18 cellular contexts compared by ENCODE assay signal in the genomic region with DNA sequence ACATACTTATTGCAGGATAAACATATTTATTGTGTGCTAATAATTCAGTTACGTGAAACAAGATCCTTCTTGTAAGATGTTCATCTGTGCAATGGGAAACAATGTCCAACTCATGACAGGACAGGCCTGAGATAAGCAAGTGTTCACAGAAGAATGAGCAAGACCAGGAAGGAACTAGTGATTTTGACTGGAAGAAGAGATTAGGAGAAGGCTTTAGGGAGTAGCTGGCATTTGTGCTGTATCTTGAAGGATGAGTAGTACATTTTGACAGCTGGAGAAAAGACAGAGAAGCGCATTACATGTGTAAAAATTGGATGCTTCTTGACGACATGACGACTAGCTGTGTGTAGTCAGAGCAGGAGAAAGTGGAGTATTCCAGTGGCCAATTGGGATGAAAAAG.
"Had no signal": no experiment of that assay in that cellular context is flagged by ENCODE, and none has a peak within 500 bp of the region (broad histone marks: within the 10 kb centered on the region; RNA-seq: fewer than 3 reads in every experiment).

No MANE protein-coding gene starts in this region.

- H3K9me3 ChIP-seq: sigmoid colon, spleen, upper lobe of right lung had no signal

- H3K9me3 Mint-ChIP-seq: immature natural killer cell had no signal

- H3K4me3 ChIP-seq: adrenal gland, sigmoid colon, SK-N-MC, spleen, upper lobe of right lung had no signal

- H3K4me3 Mint-ChIP-seq: immature natural killer cell; naive thymus-derived CD8-positive, alpha-beta T cell had no signal

- DNase-seq: activated CD4-positive, alpha-beta T cell treated with anti-CD3 and anti-CD28 coated beads for 1 hour; activated CD4-positive, alpha-beta T cell treated with anti-CD3 and anti-CD28 coated beads, Interleukin-2, amount 50 U/mL, for 48 hours; activated gamma-delta T cell; adrenal gland; dermis blood vessel endothelial cell; effector memory CD4-positive, alpha-beta T cell; immature natural killer cell; mesendoderm; naive thymus-derived CD8-positive, alpha-beta T cell; nucleus accumbens; posterior cingulate gyrus; sigmoid colon; spleen; stimulated activated CD4-positive, alpha-beta T cell treated with anti-CD3 and anti-CD28 coated beads, Interleukin-4, amount 100 ng/mL, for 4 hours; stimulated activated naive CD4-positive, alpha-beta T cell; upper lobe of right lung had no signal

- H3K36me3 ChIP-seq: adrenal gland, sigmoid colon, spleen, upper lobe of right lung had no signal

- H3K27ac ChIP-seq: adrenal gland, sigmoid colon, SK-N-MC, spleen, upper lobe of right lung had no signal

- ATAC-seq: activated naive CD4-positive, alpha-beta T cell treated with anti-CD3 and anti-CD28 coated beads, Interleukin-2, amount 50 U/mL, for 72 hours; naive thymus-derived CD8-positive, alpha-beta T cell; upper lobe of right lung had no signal

- H3K27me3 ChIP-seq: adrenal gland, sigmoid colon, spleen, upper lobe of right lung had no signal

- H3K27ac Mint-ChIP-seq: activated naive CD4-positive, alpha-beta T cell treated with anti-CD3 and anti-CD28 coated beads, Interleukin-2, amount 50 U/mL, for 72 hours; immature natural killer cell had no signal

- H3K27me3 Mint-ChIP-seq: naive thymus-derived CD8-positive, alpha-beta T cell had no signal

- H3K4me1 ChIP-seq: sigmoid colon had no signal
